8 cellular contexts compared by ENCODE assay signal in genomic region chr3:187318819-187319616, GRCh38. TPM values are rescaled to one million over a fixed set of nuclear protein-coding genes. Genes with fewer than 3 reads are reported as not detected.
DNase-seq lines count a peak whose midpoint lies in the region; ATAC-seq and TF ChIP-seq lines count a peak whose summit lies in the region.

No MANE protein-coding gene starts in this region.

- H3K27me3 Mint-ChIP-seq in progenitor cell of endocrine pancreas, result peaks cover 30% of the 10 kb centered on the region

- no peaks in the 10 kb centered on the region for H3K79me2 ChIP-seq in DOHH2 (ENCODE audit: control insufficient read depth, low read length)

- peak overlapping the region; percentile 15 for H3K4me3 Mint-ChIP-seq in progenitor cell of endocrine pancreas (ENCODE audit: low read depth)

- DNase-seq in Jurkat, Clone E6-1 (ENCODE audit: low read depth, low spot score), result peak; percentile 59
- DNase-seq in RPMI7951 (ENCODE audit: low read depth) (peak; percentile 57), glomerular endothelial cell (ENCODE audit: extremely low read depth, low read depth, low spot score) (peak; percentile 57), progenitor cell of endocrine pancreas (ENCODE audit: low spot score, unreplicated experiment) (peak; percentile 31)
- DNase-seq in activated naive CD4-positive, alpha-beta T cell treated with anti-CD3 and anti-CD28 coated beads, Interleukin-2, amount 50 U/mL, for 16 hours, result peak; percentile 41

- no peaks in the 10 kb centered on the region for H3F3A ChIP-seq in DOHH2 (ENCODE audit: control insufficient read depth, insufficient read depth)

- peaks cover 21% of the 10 kb centered on the region for H3K27me3 ChIP-seq in DOHH2 (ENCODE audit: control insufficient read depth, low read length)

- H3K9me3 ChIP-seq in DOHH2 (ENCODE audit: control insufficient read depth, insufficient read depth, low read length), result no peaks in the 10 kb centered on the region

- no peaks in the 10 kb centered on the region for H3K36me3 ChIP-seq in DOHH2 (ENCODE audit: control insufficient read depth, low read length)

- H3K9me2 ChIP-seq in DOHH2 (replicated peaks; ENCODE audit: control insufficient read depth, low read length), result no peaks in the 10 kb centered on the region

- no peak overlapping the region for H3K27ac ChIP-seq in DOHH2 (ENCODE audit: low read depth, low read length)

- H3K4me3 ChIP-seq in DOHH2 (ENCODE audit: low read length), result peak overlapping the region; percentile 12; the same call in 1 of the 2 replicates
- peak overlapping the region; percentile 23 for H3K4me3 ChIP-seq in Jurkat, Clone E6-1 (ENCODE audit: low read length)

- H3K4me2 ChIP-seq in DOHH2 (ENCODE audit: low read length), result peak overlapping the region; percentile 43

- H3K9me3 Mint-ChIP-seq in progenitor cell of endocrine pancreas (ENCODE audit: low read depth), result no peaks in the 10 kb centered on the region

- H3K27ac Mint-ChIP-seq in progenitor cell of endocrine pancreas, result peak overlapping the region; percentile 15

- TF ChIP-seq CTCF in DOHH2 (IDR thresholded peaks at IDR 0.05; ENCODE audit: low read depth, low read length, poor library complexity, severe bottlenecking), result peak; percentile 88
- peak; percentile 94 for TF ChIP-seq CTCF in progenitor cell of endocrine pancreas (IDR thresholded peaks at IDR 0.05; ENCODE audit: unreplicated experiment)

- H3K4me1 Mint-ChIP-seq in progenitor cell of endocrine pancreas (ENCODE audit: low read depth), result peaks cover 9% of the 10 kb centered on the region

- no peaks in the 10 kb centered on the region for H4K20me1 ChIP-seq in DOHH2 (ENCODE audit: control insufficient read depth, insufficient read depth, low read depth, low read length)

- no peaks in the 10 kb centered on the region for H3K36me3 Mint-ChIP-seq in progenitor cell of endocrine pancreas (ENCODE audit: insufficient read depth)

- peaks cover 7% of the 10 kb centered on the region; the same call in 1 of the 2 replicates for H3K4me1 ChIP-seq in DOHH2 (ENCODE audit: control insufficient read depth, low read length)

- no peak for ATAC-seq in HG02588 (IDR thresholded peaks at IDR 0.05; ENCODE audit: unreplicated experiment)
- no peak for ATAC-seq in HG03039 (IDR thresholded peaks at IDR 0.05; ENCODE audit: unreplicated experiment)

RNA-seq across cellular contexts. Expression of gene MASP1, which starts 27.5 kb away (rescaled TPM):
- polyA plus RNA-seq in Jurkat, Clone E6-1 (2012; ENCODE audit: insufficient read depth, insufficient read length), result not detected
- total RNA-seq in RPMI7951 (2014; rRNA removed; shearing (Covaris generic)), result not detected in 2 replicates
- total RNA-seq in glomerular endothelial cell (1.8 and 4.6 TPM in 2 replicates), progenitor cell of endocrine pancreas (0.60 and 1.6 TPM in 2 replicates)

RNA-seq across cellular contexts. Expression of gene RTP4, which starts 49.2 kb away (rescaled TPM):
- polyA plus RNA-seq in Jurkat, Clone E6-1 (2012; ENCODE audit: insufficient read depth, insufficient read length), result not detected
- total RNA-seq in RPMI7951 (2014; rRNA removed; shearing (Covaris generic)), result 4.4 and 5.2 TPM in 2 replicates
- 0.78 and 4.6 TPM in 2 replicates for total RNA-seq in glomerular endothelial cell
- total RNA-seq in progenitor cell of endocrine pancreas, result not detected in 2 replicates
